In the genomic region with DNA sequence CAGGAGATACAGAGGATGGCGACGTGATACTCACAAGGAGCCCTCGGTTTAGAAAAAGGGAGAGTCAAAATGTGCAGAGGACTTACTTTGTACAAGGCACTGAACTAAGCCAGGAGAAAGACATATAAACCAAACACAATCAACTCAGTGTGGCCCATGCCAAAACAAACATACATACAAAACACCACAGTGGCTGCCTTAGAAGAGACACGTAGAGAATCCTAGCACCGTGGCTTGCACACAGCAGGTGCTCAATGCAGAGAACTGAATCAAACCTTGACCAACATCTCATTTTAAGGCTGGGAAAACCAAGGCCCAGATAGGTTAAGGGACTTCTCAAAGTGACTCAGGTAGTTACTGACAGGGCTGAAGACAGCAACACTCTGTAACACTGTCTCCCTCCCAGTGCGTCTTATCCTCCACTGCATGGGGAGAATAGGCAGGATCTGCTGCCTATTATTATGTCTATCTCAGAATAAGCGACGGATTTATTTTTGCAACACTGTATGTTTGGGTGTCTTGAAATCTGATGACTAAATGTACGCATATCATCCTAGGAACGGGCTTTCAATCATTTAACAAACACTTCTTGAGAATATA, we compare ENCODE assay signal across 22 cellular contexts. TPM values are rescaled to one million over a fixed set of nuclear protein-coding genes. Genes with fewer than 3 reads are reported as not detected.
A peak's percentile ranks its signal among the peaks of the same experiment; 100 is the strongest.
DNase-seq lines count a peak whose midpoint lies in the region; ATAC-seq and TF ChIP-seq lines count a peak whose summit lies in the region.
"Had no signal": no experiment of that assay in that cellular context is flagged by ENCODE, and none has a peak within 500 bp of the region (broad histone marks: within the 10 kb centered on the region; RNA-seq: fewer than 3 reads in every experiment).

No MANE protein-coding gene starts in this region.

- TF ChIP-seq CTCF in WTC11 (IDR thresholded peaks at IDR 0.05) (no peak), gastrocnemius medialis (IDR thresholded peaks at IDR 0.05 in 4 of 5, conservative IDR thresholded peaks at IDR 0.05 in 1 of 5) (no peak), mesothelial cell of epicardium (IDR thresholded peaks at IDR 0.05; ENCODE audit: unreplicated experiment) (no peak)

- peak overlapping the region in 3 of 4 donors; percentile 4 to 47 (median 21) for H3K27ac ChIP-seq in gastrocnemius medialis
- H3K27ac ChIP-seq: parathyroid adenoma had no signal

- H3K36me3 Mint-ChIP-seq in WTC11: peaks cover 6% of the 10 kb centered on the region; the same call in 1 of the 2 replicates
- peaks cover 2% of the 10 kb centered on the region for H3K36me3 Mint-ChIP-seq in mesothelial cell of epicardium
- H3K36me3 Mint-ChIP-seq: activated naive CD4-positive, alpha-beta T cell treated with anti-CD3 and anti-CD28 coated beads, Interleukin-2, amount 50 U/mL, for 24 hours had no signal

- H3K27me3 Mint-ChIP-seq in WTC11 (ENCODE audit: low read depth) (no peaks in the 10 kb centered on the region), mesothelial cell of epicardium (ENCODE audit: low read depth) (no peaks in the 10 kb centered on the region)
- H3K27me3 Mint-ChIP-seq: activated naive CD4-positive, alpha-beta T cell treated with anti-CD3 and anti-CD28 coated beads, Interleukin-2, amount 50 U/mL, for 24 hours had no signal

- peak overlapping the region; percentile 95; the same call in 1 of the 2 replicates for H3K27ac Mint-ChIP-seq in WTC11
- no peak overlapping the region for H3K27ac Mint-ChIP-seq in mesothelial cell of epicardium
- H3K27ac Mint-ChIP-seq: activated B cell treated with CpG ODN at 0.5 μM for 24 hours; activated CD8-positive, alpha-beta T cell treated with anti-CD3 and anti-CD28 coated beads, Interleukin-2, amount 10 ng/mL, durations not matched to agents 7 days and 5 days; activated naive CD4-positive, alpha-beta T cell treated with anti-CD3 and anti-CD28 coated beads, Interleukin-2, amount 50 U/mL, for 24 hours; activated T-cell treated with anti-CD3 and anti-CD28 coated beads, Interleukin-2, amount 50 U/mL, for 72 hours; B cell; HFFc6; naive thymus-derived CD4-positive, alpha-beta T cell had no signal

- H3K4me3 ChIP-seq in gastrocnemius medialis: no peak overlapping the region
- H3K4me3 ChIP-seq: dorsolateral prefrontal cortex had no signal

- peaks cover 59 to 64% of the 10 kb centered on the region in 2 donors for H3K4me1 ChIP-seq in gastrocnemius medialis
- H3K4me1 ChIP-seq: parathyroid adenoma had no signal

- H3K4me3 Mint-ChIP-seq in WTC11: no peak overlapping the region
- no peak overlapping the region for H3K4me3 Mint-ChIP-seq in mesothelial cell of epicardium
- H3K4me3 Mint-ChIP-seq: activated B cell treated with CpG ODN at 0.5 μM for 24 hours; activated CD8-positive, alpha-beta T cell treated with anti-CD3 and anti-CD28 coated beads, Interleukin-2, amount 10 ng/mL, durations not matched to agents 7 days and 5 days; activated naive CD4-positive, alpha-beta T cell treated with anti-CD3 and anti-CD28 coated beads, Interleukin-2, amount 50 U/mL, for 24 hours; activated T-cell treated with anti-CD3 and anti-CD28 coated beads, Interleukin-2, amount 50 U/mL, for 72 hours; B cell; HFFc6; naive thymus-derived CD4-positive, alpha-beta T cell had no signal

- H3K4me1 Mint-ChIP-seq in WTC11: peaks cover 61% of the 10 kb centered on the region
- H3K4me1 Mint-ChIP-seq in mesothelial cell of epicardium: no peaks in the 10 kb centered on the region
- H3K4me1 Mint-ChIP-seq: activated B cell treated with CpG ODN at 0.5 μM for 24 hours; activated naive CD4-positive, alpha-beta T cell treated with anti-CD3 and anti-CD28 coated beads, Interleukin-2, amount 50 U/mL, for 24 hours; B cell; naive thymus-derived CD4-positive, alpha-beta T cell had no signal

- H3K36me3 ChIP-seq in gastrocnemius medialis: no peaks in the 10 kb centered on the region

- ATAC-seq in WTC11 (no peak), left ventricle myocardium superior (peak; percentile 20), gastrocnemius medialis (no peak)
- ATAC-seq: activated CD8-positive, alpha-beta T cell treated with anti-CD3 and anti-CD28 coated beads, Interleukin-2, amount 10 ng/mL, durations not matched to agents 7 days and 5 days; activated T-cell treated with anti-CD3 and anti-CD28 coated beads, Interleukin-2, amount 50 U/mL, for 72 hours; naive thymus-derived CD4-positive, alpha-beta T cell had no signal

- POLR2A ChIA-PET in WTC11 (lab: Charles Lee): no interaction called here

- CTCF ChIA-PET in WTC11 (lab: Charles Lee): interaction anchor here (1.1 kb wide), 1 partner anchor 83 kb away, joined by 3 read pairs; no protein-coding TSS in a partner anchor

- DNase-seq in DMS53 (lab: John Stamatoyannopoulos, UW): peak; percentile 30
- DNase-seq in DMS53 treated with DMSO at 0.1 percent for 48 hours (lab: John Stamatoyannopoulos, UW; ENCODE audit: unreplicated experiment): no peak
- DNase-seq in WTC11 (ENCODE audit: low spot score): no peak
- DNase-seq in left ventricle myocardium superior: no peak
- DNase-seq in gastrocnemius medialis: no peak
- no peak for DNase-seq in mesenteric fat pad (ENCODE audit: low spot score)
- DNase-seq in HuH-7 (ENCODE audit: low spot score): no peak
- no peak for DNase-seq in mesothelial cell of epicardium (ENCODE audit: low spot score in 2 of 2, unreplicated experiment in 2 of 2)
- DNase-seq: 8988T; activated B cell treated with CpG ODN at 0.5 μM for 24 hours; activated CD8-positive, alpha-beta T cell treated with anti-CD3 and anti-CD28 coated beads, Interleukin-2, amount 10 ng/mL, durations not matched to agents 7 days and 5 days; activated T-cell treated with anti-CD3 and anti-CD28 coated beads, Interleukin-2, amount 50 U/mL, for 72 hours; dorsolateral prefrontal cortex; GDM1; HFFc6; naive thymus-derived CD4-positive, alpha-beta T cell; NCI-H1694 treated with DMSO at 0.1 percent for 48 hours; NCI-H510A; SHP77 treated with DMSO at 0.1 percent for 48 hours had no signal

- intact Hi-C loops in left ventricle myocardium superior (cut with micrococcal nuclease): loop anchor here (10.0 kb wide), 1 partner anchor 65 kb away; no protein-coding TSS in a partner anchor
- intact Hi-C loops in gastrocnemius medialis (cut with DNase I; ENCODE audit: low total_unique reads): no loop called here

- no peaks in the 10 kb centered on the region for H3K27me3 ChIP-seq in gastrocnemius medialis
- H3K27me3 ChIP-seq: dorsolateral prefrontal cortex had no signal

- peaks cover 8% of the 10 kb centered on the region for H3K9me3 Mint-ChIP-seq in WTC11
- peaks cover 13% of the 10 kb centered on the region for H3K9me3 Mint-ChIP-seq in mesothelial cell of epicardium
- H3K9me3 Mint-ChIP-seq: activated naive CD4-positive, alpha-beta T cell treated with anti-CD3 and anti-CD28 coated beads, Interleukin-2, amount 50 U/mL, for 24 hours; HFFc6 had no signal

- no peak for TF ChIP-seq POLR2A in gastrocnemius medialis (IDR thresholded peaks at IDR 0.05)

- in situ Hi-C loops in gastrocnemius medialis (cut with MboI; ENCODE audit: low sequenced_read_pairs in 4 of 4): no loop called here

- no peaks in the 10 kb centered on the region for H3K9me3 ChIP-seq in gastrocnemius medialis

TF ChIP-seq in WTC11, 78 proteins besides CTCF, POLR2A, EP300 and RAD21 (continues in another document):
- TF ChIP-seq, protein P1, sequence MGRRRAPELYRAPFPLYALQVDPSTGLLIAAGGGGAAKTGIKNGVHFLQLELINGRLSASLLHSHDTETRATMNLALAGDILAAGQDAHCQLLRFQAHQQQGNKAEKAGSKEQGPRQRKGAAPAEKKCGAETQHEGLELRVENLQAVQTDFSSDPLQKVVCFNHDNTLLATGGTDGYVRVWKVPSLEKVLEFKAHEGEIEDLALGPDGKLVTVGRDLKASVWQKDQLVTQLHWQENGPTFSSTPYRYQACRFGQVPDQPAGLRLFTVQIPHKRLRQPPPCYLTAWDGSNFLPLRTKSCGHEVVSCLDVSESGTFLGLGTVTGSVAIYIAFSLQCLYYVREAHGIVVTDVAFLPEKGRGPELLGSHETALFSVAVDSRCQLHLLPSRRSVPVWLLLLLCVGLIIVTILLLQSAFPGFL (CRISPR knock-in tag; IDR thresholded peaks at IDR 0.05; ENCODE audit: borderline replicate concordance): no peak
- TF ChIP-seq, protein P2, sequence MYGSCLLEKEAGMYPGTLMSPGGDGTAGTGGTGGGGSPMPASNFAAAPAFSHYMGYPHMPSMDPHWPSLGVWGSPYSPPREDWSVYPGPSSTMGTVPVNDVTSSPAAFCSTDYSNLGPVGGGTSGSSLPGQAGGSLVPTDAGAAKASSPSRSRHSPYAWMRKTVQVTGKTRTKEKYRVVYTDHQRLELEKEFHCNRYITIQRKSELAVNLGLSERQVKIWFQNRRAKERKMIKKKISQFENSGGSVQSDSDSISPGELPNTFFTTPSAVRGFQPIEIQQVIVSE (CRISPR knock-in tag; IDR thresholded peaks at IDR 0.05; ENCODE audit: borderline replicate concordance): no peak
- no peak for TF ChIP-seq PRRX2 (CRISPR knock-in tag; IDR thresholded peaks at IDR 0.05)
- TF ChIP-seq, protein P3, sequence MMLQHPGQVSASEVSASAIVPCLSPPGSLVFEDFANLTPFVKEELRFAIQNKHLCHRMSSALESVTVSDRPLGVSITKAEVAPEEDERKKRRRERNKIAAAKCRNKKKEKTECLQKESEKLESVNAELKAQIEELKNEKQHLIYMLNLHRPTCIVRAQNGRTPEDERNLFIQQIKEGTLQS (CRISPR knock-in tag; conservative IDR thresholded peaks at IDR 0.05): no peak
- TF ChIP-seq, protein P4, sequence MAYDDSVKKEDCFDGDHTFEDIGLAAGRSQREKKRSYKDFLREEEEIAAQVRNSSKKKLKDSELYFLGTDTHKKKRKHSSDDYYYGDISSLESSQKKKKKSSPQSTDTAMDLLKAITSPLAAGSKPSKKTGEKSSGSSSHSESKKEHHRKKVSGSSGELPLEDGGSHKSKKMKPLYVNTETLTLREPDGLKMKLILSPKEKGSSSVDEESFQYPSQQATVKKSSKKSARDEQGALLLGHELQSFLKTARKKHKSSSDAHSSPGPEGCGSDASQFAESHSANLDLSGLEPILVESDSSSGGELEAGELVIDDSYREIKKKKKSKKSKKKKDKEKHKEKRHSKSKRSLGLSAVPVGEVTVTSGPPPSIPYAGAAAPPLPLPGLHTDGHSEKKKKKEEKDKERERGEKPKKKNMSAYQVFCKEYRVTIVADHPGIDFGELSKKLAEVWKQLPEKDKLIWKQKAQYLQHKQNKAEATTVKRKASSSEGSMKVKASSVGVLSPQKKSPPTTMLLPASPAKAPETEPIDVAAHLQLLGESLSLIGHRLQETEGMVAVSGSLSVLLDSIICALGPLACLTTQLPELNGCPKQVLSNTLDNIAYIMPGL (CRISPR knock-in tag; IDR thresholded peaks at IDR 0.05): no peak
- TF ChIP-seq SOX15 (CRISPR knock-in tag; IDR thresholded peaks at IDR 0.05): no peak

RNA-seq across cellular contexts. Expression of a gene that starts 11.0 kb away (rescaled TPM):
- total RNA-seq in WTC11 (2021) (33.8 to 39.9 TPM (median 34.3 TPM) in 3 replicates), left ventricle myocardium superior (703 TPM), gastrocnemius medialis (100 to 1,000 TPM; 146 to 331 (median 186) TPM), mesenteric fat pad (854 TPM), mesothelial cell of epicardium (21.5 to 25.1 TPM (median 24.9 TPM) in 3 replicates)
